27 cellular contexts compared by ENCODE assay signal in the genomic region with DNA sequence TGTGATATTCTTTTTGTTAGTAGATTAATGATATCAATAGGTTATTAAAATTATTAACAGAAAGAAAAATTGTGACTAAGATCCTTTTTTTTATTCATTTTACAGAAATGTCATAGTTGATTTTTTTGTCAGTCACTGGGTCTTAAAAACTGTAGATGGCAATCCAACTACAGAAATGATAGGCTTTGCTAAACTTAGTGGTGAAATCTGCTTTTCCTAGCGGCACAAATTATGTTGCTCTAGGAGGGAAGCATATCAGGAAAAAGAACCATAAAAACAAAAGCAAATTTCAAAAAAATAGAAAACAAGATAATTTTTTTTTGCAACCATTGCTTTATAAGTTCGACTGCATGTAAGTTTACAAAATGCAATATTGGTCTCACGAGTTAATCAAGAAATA.
DNase-seq lines count a peak whose midpoint lies in the region; TF ChIP-seq lines count a peak whose summit lies in the region.
"Had no signal": no experiment of that assay in that cellular context is flagged by ENCODE, and none has a peak within 500 bp of the region (broad histone marks: within the 10 kb centered on the region; RNA-seq: fewer than 3 reads in every experiment).

No MANE protein-coding gene starts in this region.

- no peak for DNase-seq in hepatocyte (ENCODE audit: low spot score)
- DNase-seq in middle frontal gyrus (ENCODE audit: extremely low spot score, low spot score): peak; percentile 12
- no peak for DNase-seq in stimulated activated CD4-positive, alpha-beta T cell treated with anti-CD3 and anti-CD28 coated beads, Interleukin-4, amount 100 ng/mL, for 4 hours
- DNase-seq in activated CD4-positive, alpha-beta T cell treated with anti-CD3 and anti-CD28 coated beads, Interleukin-2, amount 10 ng/mL, durations not matched to agents 24 days and 14 days: no peak
- no peak for DNase-seq in NOMO-1 treated with DMSO at 0.1 percent for 48 hours (lab: John Stamatoyannopoulos, UW; ENCODE audit: unreplicated experiment)
- no peak for DNase-seq in osteoblast (ENCODE audit: insufficient read length, low spot score, missing footprints)
- DNase-seq: Caco-2; CD8-positive, alpha-beta T cell; DMS 273 treated with DMSO at 0.1 percent for 48 hours; DMS79 treated with DMSO at 0.1 percent for 48 hours; GF-D8; GOT3; HCEC 1CT; IMR-90; KG1; MM.1S; NCI-H1694; NCI-H2029 treated with DMSO at 0.1 percent for 48 hours; NCI-H446 treated with DMSO at 0.1 percent for 48 hours; NCI-H526; NK-92 treated with Interleukin-12 subunit alpha and Interleukin-12 subunit beta, amount 100 ng/mL, for 24 hours; Right ventricle myocardium superior; RPMI8226 had no signal

- H3K27me3 ChIP-seq in OCI-LY3 (ENCODE audit: low read depth, low read length) (no peaks in the 10 kb centered on the region), hepatocyte (no peaks in the 10 kb centered on the region), osteoblast (ENCODE audit: insufficient read depth, low read length) (no peaks in the 10 kb centered on the region)
- H3K27me3 ChIP-seq: SJSA1 had no signal

- H3K27ac Mint-ChIP-seq in activated CD4-positive, alpha-beta T cell treated with anti-CD3 and anti-CD28 coated beads, Interleukin-2, amount 10 ng/mL, durations not matched to agents 24 days and 14 days: no peak overlapping the region
- H3K27ac Mint-ChIP-seq: B cell; CD8-positive, alpha-beta T cell had no signal

- H3K4me2 ChIP-seq in OCI-LY3 (ENCODE audit: low read length) (no peak overlapping the region), hepatocyte (no peak overlapping the region), osteoblast (ENCODE audit: insufficient read depth, low read length) (no peak overlapping the region)

- 78% methylated on average over 3 of the region's 3 CpGs for WGBS in hepatocyte (ENCODE audit: low lambda C conversion rate, missing lambda C conversion rate)

- H3K9ac ChIP-seq in OCI-LY3 (ENCODE audit: low read length): no peak overlapping the region

- H4K20me1 ChIP-seq in OCI-LY3 (ENCODE audit: insufficient read depth, low read length) (no peaks in the 10 kb centered on the region), hepatocyte (ENCODE audit: insufficient read depth, poor library complexity, severe bottlenecking) (no peaks in the 10 kb centered on the region), osteoblast (ENCODE audit: insufficient read depth, low read length) (no peaks in the 10 kb centered on the region)

- TF ChIP-seq CTCF in OCI-LY3 (IDR thresholded peaks at IDR 0.05; ENCODE audit: low read depth, low read length) (peak; percentile 33; the same call in 1 of the 2 replicates), hepatocyte (IDR thresholded peaks at IDR 0.05; ENCODE audit: poor library complexity) (peak; percentile 28), osteoblast (IDR thresholded peaks at IDR 0.05; ENCODE audit: extremely low read depth, low read depth, low read length) (no peak)

- no peaks in the 10 kb centered on the region for H3K36me3 Mint-ChIP-seq in activated CD4-positive, alpha-beta T cell treated with anti-CD3 and anti-CD28 coated beads, Interleukin-2, amount 10 ng/mL, durations not matched to agents 24 days and 14 days (ENCODE audit: low read depth)
- H3K36me3 Mint-ChIP-seq: CD8-positive, alpha-beta T cell had no signal

- no peaks in the 10 kb centered on the region for H3K27me3 Mint-ChIP-seq in activated CD4-positive, alpha-beta T cell treated with anti-CD3 and anti-CD28 coated beads, Interleukin-2, amount 10 ng/mL, durations not matched to agents 24 days and 14 days
- H3K27me3 Mint-ChIP-seq: B cell had no signal

- no peaks in the 10 kb centered on the region for H3K36me3 ChIP-seq in OCI-LY3 (replicated peaks; ENCODE audit: low read depth, low read length)
- no peaks in the 10 kb centered on the region for H3K36me3 ChIP-seq in hepatocyte (replicated peaks; ENCODE audit: insufficient read depth, low read depth)
- no peaks in the 10 kb centered on the region for H3K36me3 ChIP-seq in osteoblast (ENCODE audit: insufficient read depth, low read length)
- H3K36me3 ChIP-seq: SJSA1 had no signal

- H3K4me3 ChIP-seq in OCI-LY3 (ENCODE audit: low read length) (no peak overlapping the region), hepatocyte (no peak overlapping the region), osteoblast (ENCODE audit: insufficient read depth, low read length) (no peak overlapping the region)
- H3K4me3 ChIP-seq: SJSA1 had no signal

- no peaks in the 10 kb centered on the region for H3K79me2 ChIP-seq in OCI-LY3 (ENCODE audit: low read length)
- no peaks in the 10 kb centered on the region for H3K79me2 ChIP-seq in hepatocyte
- H3K79me2 ChIP-seq in osteoblast (ENCODE audit: insufficient read depth, low read length): no peaks in the 10 kb centered on the region

- H3K4me3 Mint-ChIP-seq in activated CD4-positive, alpha-beta T cell treated with anti-CD3 and anti-CD28 coated beads, Interleukin-2, amount 10 ng/mL, durations not matched to agents 24 days and 14 days: no peak overlapping the region
- H3K4me3 Mint-ChIP-seq: B cell; CD8-positive, alpha-beta T cell had no signal

- H3K9me3 ChIP-seq in OCI-LY3 (ENCODE audit: insufficient read depth, low read length): no peaks in the 10 kb centered on the region
- H3K9me3 ChIP-seq in hepatocyte (ENCODE audit: low read depth): no peaks in the 10 kb centered on the region
- no peaks in the 10 kb centered on the region for H3K9me3 ChIP-seq in osteoblast (ENCODE audit: low read depth, low read length)
- H3K9me3 ChIP-seq: Caco-2, SJSA1 had no signal

- intact Hi-C loops in activated CD4-positive, alpha-beta T cell treated with anti-CD3 and anti-CD28 coated beads, Interleukin-2, amount 10 ng/mL, durations not matched to agents 24 days and 14 days (cut with micrococcal nuclease): no loop called here

- H3K9me2 ChIP-seq in hepatocyte (replicated peaks; ENCODE audit: insufficient read depth): no peaks in the 10 kb centered on the region

- H3K27ac ChIP-seq in OCI-LY3 (ENCODE audit: low read length): no peak overlapping the region
- no peak overlapping the region for H3K27ac ChIP-seq in hepatocyte
- no peak overlapping the region for H3K27ac ChIP-seq in osteoblast (ENCODE audit: low read depth, low read length)
- H3K27ac ChIP-seq: C4-2B, SJSA1 had no signal

- H3K9me3 Mint-ChIP-seq in activated CD4-positive, alpha-beta T cell treated with anti-CD3 and anti-CD28 coated beads, Interleukin-2, amount 10 ng/mL, durations not matched to agents 24 days and 14 days: no peaks in the 10 kb centered on the region

- H3K4me1 ChIP-seq in OCI-LY3 (ENCODE audit: low read length): no peaks in the 10 kb centered on the region
- H3K4me1 ChIP-seq in hepatocyte (ENCODE audit: insufficient read depth): no peaks in the 10 kb centered on the region
- H3K4me1 ChIP-seq in osteoblast (ENCODE audit: insufficient read depth, low read length): no peaks in the 10 kb centered on the region
- H3K4me1 ChIP-seq: Caco-2, SJSA1 had no signal

- no peaks in the 10 kb centered on the region for H3K4me1 Mint-ChIP-seq in activated CD4-positive, alpha-beta T cell treated with anti-CD3 and anti-CD28 coated beads, Interleukin-2, amount 10 ng/mL, durations not matched to agents 24 days and 14 days
- H3K4me1 Mint-ChIP-seq: B cell had no signal

- H2AFZ ChIP-seq in OCI-LY3 (ENCODE audit: low read depth, low read length) (no peak overlapping the region), hepatocyte (no peak overlapping the region), osteoblast (ENCODE audit: low read length) (no peak overlapping the region)
